Comparison of ENCODE assay signal across 8 cellular contexts in the genomic region with DNA sequence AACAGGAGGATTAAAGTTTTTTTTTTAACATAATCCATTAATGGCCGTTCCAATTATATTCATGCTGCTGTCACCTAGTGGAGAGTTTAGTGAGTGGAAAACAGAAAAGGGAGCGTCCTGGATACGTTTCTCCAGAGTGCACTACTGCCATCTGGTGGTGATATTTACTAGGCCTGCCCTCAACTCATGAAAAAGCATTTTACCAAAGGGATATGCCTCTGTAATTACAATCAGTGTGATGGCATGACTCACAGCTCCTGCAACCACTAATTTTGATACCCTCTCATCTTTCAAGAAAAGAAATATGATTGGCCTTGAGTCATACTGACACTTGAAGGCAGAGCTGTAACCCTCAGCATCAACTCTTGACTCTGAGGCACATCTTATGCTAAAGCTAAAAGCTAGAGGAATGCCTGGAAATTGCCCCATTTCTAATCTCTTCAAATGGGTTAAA. TPM values are rescaled to one million over a fixed set of nuclear protein-coding genes. Genes with fewer than 3 reads are reported as not detected.
DNase-seq lines count a peak whose midpoint lies in the region; ATAC-seq, FAIRE-seq and TF ChIP-seq lines count a peak whose summit lies in the region.

No MANE protein-coding gene starts in this region.

- TF ChIP-seq CTCF in AG09309 (IDR thresholded peaks at IDR 0.05; ENCODE audit: control insufficient read depth, insufficient read depth, low read depth, low read length, missing control alignments) (peak; percentile 98), K562 (IDR thresholded peaks at IDR 0.05 in 2 of 3, conservative IDR thresholded peaks at IDR 0.05 in 1 of 3; ENCODE audit: insufficient read depth in 2 of 3, low read depth in 1 of 3, low read length in 3 of 3) (peak; percentile 93 to 99 (median 98))

- no peak overlapping the region for H2AFZ ChIP-seq in K562 (ENCODE audit: low read depth, low read length)

- H3K9ac ChIP-seq in K562 (ENCODE audit: insufficient read depth in 1 of 2, low read depth in 2 of 2, low read length in 2 of 2): no peak overlapping the region

- H3K27me3 ChIP-seq in K562 (ENCODE audit: control insufficient read depth in 2 of 2, insufficient read depth in 2 of 2, low read length in 2 of 2): no peaks in the 10 kb centered on the region

- H3K4me3 Mint-ChIP-seq in T-helper 17 cell: no peak overlapping the region

- no peaks in the 10 kb centered on the region for H4K20me1 ChIP-seq in K562 (replicated peaks; ENCODE audit: control insufficient read depth, insufficient read depth, low read length)

- no peak for TF ChIP-seq EP300 in K562 (IDR thresholded peaks at IDR 0.05; ENCODE audit: low read length)

- no peaks in the 10 kb centered on the region for H3K36me3 Mint-ChIP-seq in T-helper 17 cell (ENCODE audit: low read depth)

- no peaks in the 10 kb centered on the region for H3K9me3 ChIP-seq in T-helper 17 cell (ENCODE audit: control insufficient read depth, low read length, poor library complexity, severe bottlenecking)
- H3K9me3 ChIP-seq in K562 (replicated peaks; ENCODE audit: control insufficient read depth, insufficient read depth, low read depth, low read length): no peaks in the 10 kb centered on the region

- TF ChIP-seq RAD21 in K562 (CRISPR knock-in tag; conservative IDR thresholded peaks at IDR 0.05 in 1 of 2, IDR thresholded peaks at IDR 0.05 in 1 of 2): peak; percentile 89 to 96

- no peak overlapping the region for H3K4me2 ChIP-seq in K562 (ENCODE audit: insufficient read depth, low read length)

- intact Hi-C loops in K562 (cut with micrococcal nuclease): loop anchor here (1.0 to 5.0 kb wide), 4 partner anchors 596 to 1891 kb away; no protein-coding TSS in a partner anchor

- no peaks in the 10 kb centered on the region for H3K4me1 ChIP-seq in K562 (replicated peaks in 1 of 2; ENCODE audit: control insufficient read depth in 2 of 2, insufficient read depth in 2 of 2, low read length in 2 of 2)

- H3K36me3 ChIP-seq in K562 (ENCODE audit: control insufficient read depth, insufficient read depth, low read length): no peaks in the 10 kb centered on the region

- peaks cover 4% of the 10 kb centered on the region for H3K4me1 Mint-ChIP-seq in T-helper 17 cell

- WGBS in K562 (ENCODE audit: insufficient coverage, low coverage, missing lambda C conversion rate): 2% methylated on average over 3 of the region's 3 CpGs

- TF ChIP-seq POLR2A in K562 (conservative IDR thresholded peaks at IDR 0.05): no peak

- H3K27ac ChIP-seq in K562 (ENCODE audit: extremely low read depth, low read depth, low read length): no peak overlapping the region

- no peaks in the 10 kb centered on the region for H3K79me2 ChIP-seq in K562 (ENCODE audit: control insufficient read depth, insufficient read depth, low read length)

- H3K4me3 ChIP-seq in AG09309 (ENCODE audit: control insufficient read depth, low read depth, low read length) (no peak overlapping the region), K562 (no peak overlapping the region)

- peak; percentile 94 for FAIRE-seq in K562 (lab: Jason Lieb, UNC)

- peak; percentile 66 for DNase-seq in AG09309 (ENCODE audit: low read depth)
- peak; percentile 14 to 57 for DNase-seq in NCI-H187 (lab: John Stamatoyannopoulos, UW)
- peak in 2 of 3 donors; percentile 10 to 37 for DNase-seq in T-helper 17 cell
- DNase-seq in K562 (ENCODE audit: extremely low read depth in 1 of 4, low spot score in 3 of 4): peak; percentile 58 to 85 (median 74)
- DNase-seq in iPS DF 4.7 (ENCODE audit: extremely low read depth, low spot score): peak; percentile 93
- DNase-seq in stimulated activated CD4-positive, alpha-beta T cell treated with anti-CD3 and anti-CD28 coated beads, Interleukin-12 subunit alpha, Interleukin-12 subunit beta, amount 100 ng/mL, for 4 hours: peak; percentile 27

- H3K27me3 Mint-ChIP-seq in T-helper 17 cell: peaks cover 14% of the 10 kb centered on the region

- in situ Hi-C loops in K562 (cut with MboI): loop anchor here (25.0 kb wide), 1 partner anchor 1906 kb away; no protein-coding TSS in a partner anchor

- CTCF ChIA-PET in K562 (lab: Yijun Ruan, JAX; ENCODE audit: low intra/inter-chr PET ratio): interaction anchor here (2.1 to 2.7 kb wide), 2 partner anchors 862 to 1554 kb away, joined by 17 to 21 read pairs; no protein-coding TSS in a partner anchor

- no peaks in the 10 kb centered on the region for H3K9me1 ChIP-seq in K562 (ENCODE audit: control insufficient read depth, insufficient read depth, low read length)

- POLR2A ChIA-PET in K562 (lab: Yijun Ruan, JAX): no interaction called here

- BruUV-seq in K562 (replicated peaks; lab: Mats Ljungman, UMichigan): no TSS peak

- ATAC-seq in GM18858 (IDR thresholded peaks at IDR 0.05; ENCODE audit: unreplicated experiment): peak; percentile 90
- peak; percentile 91 for ATAC-seq in HG03025 (IDR thresholded peaks at IDR 0.05; ENCODE audit: low FRiP score, unreplicated experiment)
- peak; percentile 77 for ATAC-seq in T-helper 17 cell
- peak; percentile 99 for ATAC-seq in K562

- no peak overlapping the region for H3K27ac Mint-ChIP-seq in T-helper 17 cell

TF ChIP-seq in K562, 482 proteins besides CTCF, POLR2A, EP300 and RAD21 (continues in another document):
- no peak for TF ChIP-seq RBM14 (IDR thresholded peaks at IDR 0.05; ENCODE audit: borderline replicate concordance, insufficient read depth, low read depth, low read length)
- TF ChIP-seq CREM (IDR thresholded peaks at IDR 0.05; ENCODE audit: low read depth): peak; percentile 24; the same call in 1 of the 2 replicates
- no peak for TF ChIP-seq NR0B1 (IDR thresholded peaks at IDR 0.05; ENCODE audit: partially characterized antibody)
- TF ChIP-seq ZFP1 (CRISPR knock-in tag; IDR thresholded peaks at IDR 0.05): no peak
- no peak for TF ChIP-seq L3MBTL2 (IDR thresholded peaks at IDR 0.05)
- TF ChIP-seq, protein P1, sequence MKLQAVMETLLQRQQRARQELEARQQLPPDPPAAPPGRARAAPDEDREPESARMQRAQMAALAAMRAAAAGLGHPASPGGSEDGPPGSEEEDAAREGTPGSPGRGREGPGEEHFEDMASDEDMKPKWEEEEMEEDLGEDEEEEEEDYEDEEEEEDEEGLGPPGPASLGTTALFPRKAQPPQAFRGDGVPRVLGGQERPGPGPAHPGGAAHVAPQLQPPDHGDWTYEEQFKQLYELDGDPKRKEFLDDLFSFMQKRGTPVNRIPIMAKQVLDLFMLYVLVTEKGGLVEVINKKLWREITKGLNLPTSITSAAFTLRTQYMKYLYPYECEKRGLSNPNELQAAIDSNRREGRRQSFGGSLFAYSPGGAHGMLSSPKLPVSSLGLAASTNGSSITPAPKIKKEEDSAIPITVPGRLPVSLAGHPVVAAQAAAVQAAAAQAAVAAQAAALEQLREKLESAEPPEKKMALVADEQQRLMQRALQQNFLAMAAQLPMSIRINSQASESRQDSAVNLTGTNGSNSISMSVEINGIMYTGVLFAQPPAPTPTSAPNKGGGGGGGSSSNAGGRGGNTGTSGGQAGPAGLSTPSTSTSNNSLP (IDR thresholded peaks at IDR 0.05; ENCODE audit: borderline replicate concordance, low read depth, low read length): peak; percentile 68; the same call in 1 of the 2 replicates
- peak; percentile 71 for TF ChIP-seq ZNF384 (IDR thresholded peaks at IDR 0.05; ENCODE audit: low read depth, low read length)
- no peak for TF ChIP-seq LARP7 (IDR thresholded peaks at IDR 0.05)
- 0 out of 2 replicates have a peak, but pooled peaks have one; percentile 24 for TF ChIP-seq JUND (IDR thresholded peaks at IDR 0.05; ENCODE audit: borderline replicate concordance, low read depth, low read length)
- TF ChIP-seq JUND (tag; IDR thresholded peaks at IDR 0.05; ENCODE audit: borderline replicate concordance, low read depth, low read length): no peak
- TF ChIP-seq SMC3 (conservative IDR thresholded peaks at IDR 0.05; ENCODE audit: insufficient read depth, low read depth, low read length): peak; percentile 90
- peak in 1 of 3 experiments; percentile 63 for TF ChIP-seq YY1 (IDR thresholded peaks at IDR 0.05; ENCODE audit: borderline replicate concordance in 1 of 3, control insufficient read depth in 1 of 3, extremely low read depth in 1 of 3, insufficient read depth in 3 of 3, insufficient read length in 1 of 3, insufficient replicate concordance in 2 of 3, low read depth in 1 of 3, low read length in 2 of 3)
- TF ChIP-seq MAZ (CRISPR knock-in tag; conservative IDR thresholded peaks at IDR 0.05 in 1 of 2, IDR thresholded peaks at IDR 0.05 in 1 of 2): peak in 1 of 2 experiments; percentile 37; a peak in 1 of 4 replicates

RNA-seq across cellular contexts. Expression of gene MINAR2, which starts 20.1 kb away (rescaled TPM):
- total RNA-seq in T-helper 17 cell: not detected
- total RNA-seq in K562 (2011; cell fraction: chromatin; rRNA removed; ENCODE audit: low replicate concordance): not detected in 2 replicates
- not detected in 2 replicates for total RNA-seq in K562 (2011; cell fraction: nucleolus; rRNA removed)
- total RNA-seq in K562 (2011; cell fraction: nucleoplasm; rRNA removed): not detected in 2 replicates
- total RNA-seq in K562 (2014; rRNA removed): not detected in 2 replicates
- not detected in 2 replicates for total RNA-seq in K562 (2014; rRNA removed; fragmentation: Illumina TruSeq; extraction: Trizol)
- not detected in 2 replicates for total RNA-seq in K562 (2015; rRNA removed; fragmentation: Illumina TruSeq; extraction: Trizol)
- not detected in 2 replicates for total RNA-seq in K562 (2021)
- not detected in 2 replicates for polyA plus RNA-seq in K562 (2011; rRNA removed)
- polyA plus RNA-seq in K562 (2011; cell fraction: cytosol; rRNA removed): not detected in 2 replicates
- polyA plus RNA-seq in K562 (2011; cell fraction: nucleus; rRNA removed): not detected in 2 replicates
- polyA plus RNA-seq in K562 (2012): not detected in 2 replicates
- polyA plus RNA-seq in K562 (2014; fragmentation: Illumina TruSeq; extraction: Trizol): not detected in 2 replicates
- not detected for polyA plus RNA-seq in K562 (2014; fragmentation: Nextera tagmentation; extraction: Ambion mirVana)
- polyA plus RNA-seq in K562 (2014; rRNA removed): not detected in 2 replicates
- polyA minus RNA-seq in K562 (2011; rRNA and poly(A)+ RNA removed): not detected in 2 replicates
- not detected in 2 replicates for polyA minus RNA-seq in K562 (2011; cell fraction: cytosol; rRNA and poly(A)+ RNA removed)
- not detected in 2 replicates for polyA minus RNA-seq in K562 (2011; cell fraction: nucleus; rRNA and poly(A)+ RNA removed)

Comparison
In these comparisons a context has a peak if more than half of its experiments do, and no peak if none do; other contexts are left out.
1. DNase-seq: peak in every context shown above with its lines; median percentile 93 in iPS DF 4.7; 74 in K562; 66 in AG09309; 36 in NCI-H187; 27 in stimulated activated CD4-positive, alpha-beta T cell treated with anti-CD3 and anti-CD28 coated beads, Interleukin-12 subunit alpha, Interleukin-12 subunit beta, amount 100 ng/mL, for 4 hours; 24 in T-helper 17 cell.